Comparison of ENCODE assay signal across 1 cellular context in the genomic region with DNA sequence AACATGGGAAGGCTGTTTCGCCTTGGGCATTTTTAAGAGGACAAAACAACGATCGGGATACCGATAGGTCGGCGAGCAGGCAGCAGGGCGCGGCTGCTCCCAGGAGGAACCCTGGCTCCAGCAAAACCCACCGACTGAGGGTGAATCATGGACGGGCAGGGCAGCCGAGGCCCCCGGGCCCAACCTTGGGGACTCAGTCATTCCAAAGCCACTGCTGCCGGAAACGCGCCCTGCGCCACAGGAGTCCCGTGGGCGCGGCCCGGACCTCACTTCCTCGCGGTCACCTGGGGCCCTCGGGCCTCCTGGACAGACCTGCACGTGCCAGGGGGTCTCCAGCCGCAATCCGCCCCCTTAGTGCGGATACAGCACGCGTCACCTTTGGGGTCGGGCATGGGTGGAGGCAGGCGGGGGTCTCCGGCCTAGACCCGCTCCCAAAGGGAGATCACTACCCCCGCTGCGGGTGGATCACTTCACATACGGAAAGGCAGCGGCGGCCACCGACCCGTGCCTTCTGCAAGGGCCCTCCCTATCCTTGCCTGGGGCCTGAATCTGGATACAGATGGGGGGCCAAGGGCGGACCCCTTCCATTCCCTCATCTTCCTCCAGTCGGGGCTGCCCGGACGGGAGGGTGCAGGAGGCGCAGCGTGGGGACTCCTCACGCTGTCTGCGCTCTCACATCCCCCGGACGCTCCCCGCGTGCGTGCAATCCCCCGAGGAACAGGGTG.
TF ChIP-seq lines count a peak whose summit lies in the region.

No MANE protein-coding gene starts in this region.

TF ChIP-seq in HepG2, 621 proteins besides CTCF, POLR2A, EP300 and RAD21 (continued from another document and continues in another):
- TF ChIP-seq, protein P1, sequence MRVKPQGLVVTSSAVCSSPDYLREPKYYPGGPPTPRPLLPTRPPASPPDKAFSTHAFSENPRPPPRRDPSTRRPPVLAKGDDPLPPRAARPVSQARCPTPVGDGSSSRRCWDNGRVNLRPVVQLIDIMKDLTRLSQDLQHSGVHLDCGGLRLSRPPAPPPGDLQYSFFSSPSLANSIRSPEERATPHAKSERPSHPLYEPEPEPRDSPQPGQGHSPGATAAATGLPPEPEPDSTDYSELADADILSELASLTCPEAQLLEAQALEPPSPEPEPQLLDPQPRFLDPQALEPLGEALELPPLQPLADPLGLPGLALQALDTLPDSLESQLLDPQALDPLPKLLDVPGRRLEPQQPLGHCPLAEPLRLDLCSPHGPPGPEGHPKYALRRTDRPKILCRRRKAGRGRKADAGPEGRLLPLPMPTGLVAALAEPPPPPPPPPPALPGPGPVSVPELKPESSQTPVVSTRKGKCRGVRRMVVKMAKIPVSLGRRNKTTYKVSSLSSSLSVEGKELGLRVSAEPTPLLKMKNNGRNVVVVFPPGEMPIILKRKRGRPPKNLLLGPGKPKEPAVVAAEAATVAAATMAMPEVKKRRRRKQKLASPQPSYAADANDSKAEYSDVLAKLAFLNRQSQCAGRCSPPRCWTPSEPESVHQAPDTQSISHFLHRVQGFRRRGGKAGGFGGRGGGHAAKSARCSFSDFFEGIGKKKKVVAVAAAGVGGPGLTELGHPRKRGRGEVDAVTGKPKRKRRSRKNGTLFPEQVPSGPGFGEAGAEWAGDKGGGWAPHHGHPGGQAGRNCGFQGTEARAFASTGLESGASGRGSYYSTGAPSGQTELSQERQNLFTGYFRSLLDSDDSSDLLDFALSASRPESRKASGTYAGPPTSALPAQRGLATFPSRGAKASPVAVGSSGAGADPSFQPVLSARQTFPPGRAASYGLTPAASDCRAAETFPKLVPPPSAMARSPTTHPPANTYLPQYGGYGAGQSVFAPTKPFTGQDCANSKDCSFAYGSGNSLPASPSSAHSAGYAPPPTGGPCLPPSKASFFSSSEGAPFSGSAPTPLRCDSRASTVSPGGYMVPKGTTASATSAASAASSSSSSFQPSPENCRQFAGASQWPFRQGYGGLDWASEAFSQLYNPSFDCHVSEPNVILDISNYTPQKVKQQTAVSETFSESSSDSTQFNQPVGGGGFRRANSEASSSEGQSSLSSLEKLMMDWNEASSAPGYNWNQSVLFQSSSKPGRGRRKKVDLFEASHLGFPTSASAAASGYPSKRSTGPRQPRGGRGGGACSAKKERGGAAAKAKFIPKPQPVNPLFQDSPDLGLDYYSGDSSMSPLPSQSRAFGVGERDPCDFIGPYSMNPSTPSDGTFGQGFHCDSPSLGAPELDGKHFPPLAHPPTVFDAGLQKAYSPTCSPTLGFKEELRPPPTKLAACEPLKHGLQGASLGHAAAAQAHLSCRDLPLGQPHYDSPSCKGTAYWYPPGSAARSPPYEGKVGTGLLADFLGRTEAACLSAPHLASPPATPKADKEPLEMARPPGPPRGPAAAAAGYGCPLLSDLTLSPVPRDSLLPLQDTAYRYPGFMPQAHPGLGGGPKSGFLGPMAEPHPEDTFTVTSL (CRISPR knock-in tag; IDR thresholded peaks at IDR 0.05; ENCODE audit: borderline replicate concordance), result no peak
- TF ChIP-seq ZNF17 (CRISPR knock-in tag; IDR thresholded peaks at IDR 0.05) (no peak), CCAR2 (optimal IDR thresholded peaks at IDR 0.05; ENCODE audit: low read depth, low read length) (no peak), ZNF556 (CRISPR knock-in tag; IDR thresholded peaks at IDR 0.05; ENCODE audit: borderline replicate concordance) (peak; percentile 24; the same call in 1 of the 2 replicates), NRL (CRISPR knock-in tag; IDR thresholded peaks at IDR 0.05; ENCODE audit: borderline replicate concordance) (no peak), SIN3B (IDR thresholded peaks at IDR 0.05; ENCODE audit: low read length) (no peak), HNF4A (CRISPR knock-in tag; IDR thresholded peaks at IDR 0.05) (no peak), THAP11 (CRISPR knock-in tag; IDR thresholded peaks at IDR 0.05) (no peak), ZNF589 (CRISPR knock-in tag; conservative IDR thresholded peaks at IDR 0.05) (no peak), SMAD3 (CRISPR knock-in tag; IDR thresholded peaks at IDR 0.05) (0 out of 2 replicates have a peak, but pooled peaks have one; percentile 10), DR1 (CRISPR knock-in tag; IDR thresholded peaks at IDR 0.05) (peak; percentile 50; the same call in 1 of the 2 replicates), ZBTB20 (CRISPR knock-in tag; IDR thresholded peaks at IDR 0.05; ENCODE audit: borderline replicate concordance, low read depth) (peak; percentile 59; the same call in 1 of the 2 replicates), ZNF577 (CRISPR knock-in tag; IDR thresholded peaks at IDR 0.05; ENCODE audit: borderline replicate concordance, low read depth) (no peak), REXO4 (CRISPR knock-in tag; IDR thresholded peaks at IDR 0.05; ENCODE audit: borderline replicate concordance) (0 out of 2 replicates have a peak, but pooled peaks have one; percentile 49), CEBPG (CRISPR knock-in tag; IDR thresholded peaks at IDR 0.05) (no peak), SKI (IDR thresholded peaks at IDR 0.05; ENCODE audit: partially characterized antibody) (no peak), BRCA1 (CRISPR knock-in tag; IDR thresholded peaks at IDR 0.05) (no peak), FLYWCH1 (CRISPR knock-in tag; IDR thresholded peaks at IDR 0.05) (no peak), CCDC6 (CRISPR knock-in tag; IDR thresholded peaks at IDR 0.05) (no peak; the same call in 1 of the 2 replicates), U2AF2 (IDR thresholded peaks at IDR 0.05; ENCODE audit: low read depth, low read length) (no peak)
- TF ChIP-seq, protein P2, sequence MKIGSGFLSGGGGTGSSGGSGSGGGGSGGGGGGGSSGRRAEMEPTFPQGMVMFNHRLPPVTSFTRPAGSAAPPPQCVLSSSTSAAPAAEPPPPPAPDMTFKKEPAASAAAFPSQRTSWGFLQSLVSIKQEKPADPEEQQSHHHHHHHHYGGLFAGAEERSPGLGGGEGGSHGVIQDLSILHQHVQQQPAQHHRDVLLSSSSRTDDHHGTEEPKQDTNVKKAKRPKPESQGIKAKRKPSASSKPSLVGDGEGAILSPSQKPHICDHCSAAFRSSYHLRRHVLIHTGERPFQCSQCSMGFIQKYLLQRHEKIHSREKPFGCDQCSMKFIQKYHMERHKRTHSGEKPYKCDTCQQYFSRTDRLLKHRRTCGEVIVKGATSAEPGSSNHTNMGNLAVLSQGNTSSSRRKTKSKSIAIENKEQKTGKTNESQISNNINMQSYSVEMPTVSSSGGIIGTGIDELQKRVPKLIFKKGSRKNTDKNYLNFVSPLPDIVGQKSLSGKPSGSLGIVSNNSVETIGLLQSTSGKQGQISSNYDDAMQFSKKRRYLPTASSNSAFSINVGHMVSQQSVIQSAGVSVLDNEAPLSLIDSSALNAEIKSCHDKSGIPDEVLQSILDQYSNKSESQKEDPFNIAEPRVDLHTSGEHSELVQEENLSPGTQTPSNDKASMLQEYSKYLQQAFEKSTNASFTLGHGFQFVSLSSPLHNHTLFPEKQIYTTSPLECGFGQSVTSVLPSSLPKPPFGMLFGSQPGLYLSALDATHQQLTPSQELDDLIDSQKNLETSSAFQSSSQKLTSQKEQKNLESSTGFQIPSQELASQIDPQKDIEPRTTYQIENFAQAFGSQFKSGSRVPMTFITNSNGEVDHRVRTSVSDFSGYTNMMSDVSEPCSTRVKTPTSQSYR (CRISPR knock-in tag; IDR thresholded peaks at IDR 0.05; ENCODE audit: borderline replicate concordance), result no peak
- TF ChIP-seq, protein P3, sequence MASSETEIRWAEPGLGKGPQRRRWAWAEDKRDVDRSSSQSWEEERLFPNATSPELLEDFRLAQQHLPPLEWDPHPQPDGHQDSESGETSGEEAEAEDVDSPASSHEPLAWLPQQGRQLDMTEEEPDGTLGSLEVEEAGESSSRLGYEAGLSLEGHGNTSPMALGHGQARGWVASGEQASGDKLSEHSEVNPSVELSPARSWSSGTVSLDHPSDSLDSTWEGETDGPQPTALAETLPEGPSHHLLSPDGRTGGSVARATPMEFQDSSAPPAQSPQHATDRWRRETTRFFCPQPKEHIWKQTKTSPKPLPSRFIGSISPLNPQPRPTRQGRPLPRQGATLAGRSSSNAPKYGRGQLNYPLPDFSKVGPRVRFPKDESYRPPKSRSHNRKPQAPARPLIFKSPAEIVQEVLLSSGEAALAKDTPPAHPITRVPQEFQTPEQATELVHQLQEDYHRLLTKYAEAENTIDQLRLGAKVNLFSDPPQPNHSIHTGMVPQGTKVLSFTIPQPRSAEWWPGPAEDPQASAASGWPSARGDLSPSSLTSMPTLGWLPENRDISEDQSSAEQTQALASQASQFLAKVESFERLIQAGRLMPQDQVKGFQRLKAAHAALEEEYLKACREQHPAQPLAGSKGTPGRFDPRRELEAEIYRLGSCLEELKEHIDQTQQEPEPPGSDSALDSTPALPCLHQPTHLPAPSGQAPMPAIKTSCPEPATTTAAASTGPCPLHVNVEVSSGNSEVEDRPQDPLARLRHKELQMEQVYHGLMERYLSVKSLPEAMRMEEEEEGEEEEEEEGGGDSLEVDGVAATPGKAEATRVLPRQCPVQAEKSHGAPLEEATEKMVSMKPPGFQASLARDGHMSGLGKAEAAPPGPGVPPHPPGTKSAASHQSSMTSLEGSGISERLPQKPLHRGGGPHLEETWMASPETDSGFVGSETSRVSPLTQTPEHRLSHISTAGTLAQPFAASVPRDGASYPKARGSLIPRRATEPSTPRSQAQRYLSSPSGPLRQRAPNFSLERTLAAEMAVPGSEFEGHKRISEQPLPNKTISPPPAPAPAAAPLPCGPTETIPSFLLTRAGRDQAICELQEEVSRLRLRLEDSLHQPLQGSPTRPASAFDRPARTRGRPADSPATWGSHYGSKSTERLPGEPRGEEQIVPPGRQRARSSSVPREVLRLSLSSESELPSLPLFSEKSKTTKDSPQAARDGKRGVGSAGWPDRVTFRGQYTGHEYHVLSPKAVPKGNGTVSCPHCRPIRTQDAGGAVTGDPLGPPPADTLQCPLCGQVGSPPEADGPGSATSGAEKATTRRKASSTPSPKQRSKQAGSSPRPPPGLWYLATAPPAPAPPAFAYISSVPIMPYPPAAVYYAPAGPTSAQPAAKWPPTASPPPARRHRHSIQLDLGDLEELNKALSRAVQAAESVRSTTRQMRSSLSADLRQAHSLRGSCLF (CRISPR knock-in tag; IDR thresholded peaks at IDR 0.05; ENCODE audit: borderline replicate concordance), result no peak
- TF ChIP-seq, protein P4, sequence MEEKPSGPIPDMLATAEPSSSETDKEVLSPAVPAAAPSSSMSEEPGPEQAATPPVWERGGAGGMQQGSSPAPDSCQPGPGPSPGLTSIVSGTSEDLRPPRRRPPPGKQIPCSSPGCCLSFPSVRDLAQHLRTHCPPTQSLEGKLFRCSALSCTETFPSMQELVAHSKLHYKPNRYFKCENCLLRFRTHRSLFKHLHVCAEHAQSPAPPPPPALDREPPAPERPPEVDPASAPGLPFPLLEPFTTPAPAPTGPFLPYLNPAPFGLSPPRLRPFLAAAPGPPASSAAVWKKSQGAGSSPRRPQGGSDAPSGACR (CRISPR knock-in tag; IDR thresholded peaks at IDR 0.05), result no peak
- TF ChIP-seq, protein P5, sequence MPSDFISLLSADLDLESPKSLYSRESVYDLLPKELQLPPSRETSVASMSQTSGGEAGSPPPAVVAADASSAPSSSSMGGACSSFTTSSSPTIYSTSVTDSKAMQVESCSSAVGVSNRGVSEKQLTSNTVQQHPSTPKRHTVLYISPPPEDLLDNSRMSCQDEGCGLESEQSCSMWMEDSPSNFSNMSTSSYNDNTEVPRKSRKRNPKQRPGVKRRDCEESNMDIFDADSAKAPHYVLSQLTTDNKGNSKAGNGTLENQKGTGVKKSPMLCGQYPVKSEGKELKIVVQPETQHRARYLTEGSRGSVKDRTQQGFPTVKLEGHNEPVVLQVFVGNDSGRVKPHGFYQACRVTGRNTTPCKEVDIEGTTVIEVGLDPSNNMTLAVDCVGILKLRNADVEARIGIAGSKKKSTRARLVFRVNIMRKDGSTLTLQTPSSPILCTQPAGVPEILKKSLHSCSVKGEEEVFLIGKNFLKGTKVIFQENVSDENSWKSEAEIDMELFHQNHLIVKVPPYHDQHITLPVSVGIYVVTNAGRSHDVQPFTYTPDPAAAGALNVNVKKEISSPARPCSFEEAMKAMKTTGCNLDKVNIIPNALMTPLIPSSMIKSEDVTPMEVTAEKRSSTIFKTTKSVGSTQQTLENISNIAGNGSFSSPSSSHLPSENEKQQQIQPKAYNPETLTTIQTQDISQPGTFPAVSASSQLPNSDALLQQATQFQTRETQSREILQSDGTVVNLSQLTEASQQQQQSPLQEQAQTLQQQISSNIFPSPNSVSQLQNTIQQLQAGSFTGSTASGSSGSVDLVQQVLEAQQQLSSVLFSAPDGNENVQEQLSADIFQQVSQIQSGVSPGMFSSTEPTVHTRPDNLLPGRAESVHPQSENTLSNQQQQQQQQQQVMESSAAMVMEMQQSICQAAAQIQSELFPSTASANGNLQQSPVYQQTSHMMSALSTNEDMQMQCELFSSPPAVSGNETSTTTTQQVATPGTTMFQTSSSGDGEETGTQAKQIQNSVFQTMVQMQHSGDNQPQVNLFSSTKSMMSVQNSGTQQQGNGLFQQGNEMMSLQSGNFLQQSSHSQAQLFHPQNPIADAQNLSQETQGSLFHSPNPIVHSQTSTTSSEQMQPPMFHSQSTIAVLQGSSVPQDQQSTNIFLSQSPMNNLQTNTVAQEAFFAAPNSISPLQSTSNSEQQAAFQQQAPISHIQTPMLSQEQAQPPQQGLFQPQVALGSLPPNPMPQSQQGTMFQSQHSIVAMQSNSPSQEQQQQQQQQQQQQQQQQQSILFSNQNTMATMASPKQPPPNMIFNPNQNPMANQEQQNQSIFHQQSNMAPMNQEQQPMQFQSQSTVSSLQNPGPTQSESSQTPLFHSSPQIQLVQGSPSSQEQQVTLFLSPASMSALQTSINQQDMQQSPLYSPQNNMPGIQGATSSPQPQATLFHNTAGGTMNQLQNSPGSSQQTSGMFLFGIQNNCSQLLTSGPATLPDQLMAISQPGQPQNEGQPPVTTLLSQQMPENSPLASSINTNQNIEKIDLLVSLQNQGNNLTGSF (CRISPR knock-in tag; IDR thresholded peaks at IDR 0.05), result no peak
- TF ChIP-seq, protein P6, sequence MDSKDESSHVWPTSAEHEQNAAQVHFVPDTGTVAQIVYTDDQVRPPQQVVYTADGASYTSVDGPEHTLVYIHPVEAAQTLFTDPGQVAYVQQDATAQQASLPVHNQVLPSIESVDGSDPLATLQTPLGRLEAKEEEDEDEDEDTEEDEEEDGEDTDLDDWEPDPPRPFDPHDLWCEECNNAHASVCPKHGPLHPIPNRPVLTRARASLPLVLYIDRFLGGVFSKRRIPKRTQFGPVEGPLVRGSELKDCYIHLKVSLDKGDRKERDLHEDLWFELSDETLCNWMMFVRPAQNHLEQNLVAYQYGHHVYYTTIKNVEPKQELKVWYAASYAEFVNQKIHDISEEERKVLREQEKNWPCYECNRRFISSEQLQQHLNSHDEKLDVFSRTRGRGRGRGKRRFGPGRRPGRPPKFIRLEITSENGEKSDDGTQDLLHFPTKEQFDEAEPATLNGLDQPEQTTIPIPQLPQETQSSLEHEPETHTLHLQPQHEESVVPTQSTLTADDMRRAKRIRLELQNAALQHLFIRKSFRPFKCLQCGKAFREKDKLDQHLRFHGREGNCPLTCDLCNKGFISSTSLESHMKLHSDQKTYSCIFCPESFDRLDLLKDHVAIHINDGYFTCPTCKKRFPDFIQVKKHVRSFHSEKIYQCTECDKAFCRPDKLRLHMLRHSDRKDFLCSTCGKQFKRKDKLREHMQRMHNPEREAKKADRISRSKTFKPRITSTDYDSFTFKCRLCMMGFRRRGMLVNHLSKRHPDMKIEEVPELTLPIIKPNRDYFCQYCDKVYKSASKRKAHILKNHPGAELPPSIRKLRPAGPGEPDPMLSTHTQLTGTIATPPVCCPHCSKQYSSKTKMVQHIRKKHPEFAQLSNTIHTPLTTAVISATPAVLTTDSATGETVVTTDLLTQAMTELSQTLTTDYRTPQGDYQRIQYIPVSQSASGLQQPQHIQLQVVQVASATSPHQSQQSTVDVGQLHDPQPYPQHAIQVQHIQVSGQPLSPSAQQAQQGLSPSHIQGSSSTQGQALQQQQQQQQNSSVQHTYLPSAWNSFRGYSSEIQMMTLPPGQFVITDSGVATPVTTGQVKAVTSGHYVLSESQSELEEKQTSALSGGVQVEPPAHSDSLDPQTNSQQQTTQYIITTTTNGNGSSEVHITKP (CRISPR knock-in tag; IDR thresholded peaks at IDR 0.05; ENCODE audit: low read depth), result no peak
- TF ChIP-seq, protein P7, sequence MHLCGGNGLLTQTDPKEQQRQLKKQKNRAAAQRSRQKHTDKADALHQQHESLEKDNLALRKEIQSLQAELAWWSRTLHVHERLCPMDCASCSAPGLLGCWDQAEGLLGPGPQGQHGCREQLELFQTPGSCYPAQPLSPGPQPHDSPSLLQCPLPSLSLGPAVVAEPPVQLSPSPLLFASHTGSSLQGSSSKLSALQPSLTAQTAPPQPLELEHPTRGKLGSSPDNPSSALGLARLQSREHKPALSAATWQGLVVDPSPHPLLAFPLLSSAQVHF (CRISPR knock-in tag; IDR thresholded peaks at IDR 0.05), result no peak
